1 cellular context compared by ENCODE assay signal in the genomic region with DNA sequence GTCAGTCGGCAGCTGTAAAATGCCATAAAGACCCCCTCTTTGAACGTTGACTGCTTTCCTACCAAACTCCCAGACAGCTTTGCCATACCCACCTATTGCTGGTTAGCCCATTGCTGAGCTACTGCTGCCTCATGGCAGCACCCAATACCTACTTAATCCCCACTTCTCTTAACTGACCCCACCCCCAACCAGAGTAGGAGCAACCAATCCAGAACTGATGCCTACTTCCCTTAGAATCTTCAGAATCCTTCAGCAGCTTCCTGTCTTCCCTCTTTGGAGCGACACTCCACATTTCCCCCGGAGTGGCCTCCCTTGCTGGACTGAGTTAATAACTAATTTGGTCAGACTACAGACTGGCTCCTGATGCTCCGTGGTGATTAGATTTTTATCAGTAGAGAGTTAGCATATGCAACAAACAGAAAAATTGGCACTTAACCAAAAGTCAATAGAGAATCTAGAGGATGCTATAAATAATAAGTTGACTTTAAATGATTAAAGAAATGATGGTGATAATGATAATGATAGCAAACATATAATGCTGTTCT.
TF ChIP-seq lines count a peak whose summit lies in the region.

No MANE protein-coding gene starts in this region.

TF ChIP-seq in A549, 52 proteins besides CTCF, POLR2A, EP300 and RAD21:
- TF ChIP-seq, protein P1, sequence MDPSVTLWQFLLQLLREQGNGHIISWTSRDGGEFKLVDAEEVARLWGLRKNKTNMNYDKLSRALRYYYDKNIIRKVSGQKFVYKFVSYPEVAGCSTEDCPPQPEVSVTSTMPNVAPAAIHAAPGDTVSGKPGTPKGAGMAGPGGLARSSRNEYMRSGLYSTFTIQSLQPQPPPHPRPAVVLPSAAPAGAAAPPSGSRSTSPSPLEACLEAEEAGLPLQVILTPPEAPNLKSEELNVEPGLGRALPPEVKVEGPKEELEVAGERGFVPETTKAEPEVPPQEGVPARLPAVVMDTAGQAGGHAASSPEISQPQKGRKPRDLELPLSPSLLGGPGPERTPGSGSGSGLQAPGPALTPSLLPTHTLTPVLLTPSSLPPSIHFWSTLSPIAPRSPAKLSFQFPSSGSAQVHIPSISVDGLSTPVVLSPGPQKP (IDR thresholded peaks at IDR 0.05; ENCODE audit: low read depth, low read length), result no peak
- TF ChIP-seq CEBPB (IDR thresholded peaks at IDR 0.05), result no peak
- TF ChIP-seq ZC3H11A (IDR thresholded peaks at IDR 0.05), result no peak
- TF ChIP-seq, protein P2, sequence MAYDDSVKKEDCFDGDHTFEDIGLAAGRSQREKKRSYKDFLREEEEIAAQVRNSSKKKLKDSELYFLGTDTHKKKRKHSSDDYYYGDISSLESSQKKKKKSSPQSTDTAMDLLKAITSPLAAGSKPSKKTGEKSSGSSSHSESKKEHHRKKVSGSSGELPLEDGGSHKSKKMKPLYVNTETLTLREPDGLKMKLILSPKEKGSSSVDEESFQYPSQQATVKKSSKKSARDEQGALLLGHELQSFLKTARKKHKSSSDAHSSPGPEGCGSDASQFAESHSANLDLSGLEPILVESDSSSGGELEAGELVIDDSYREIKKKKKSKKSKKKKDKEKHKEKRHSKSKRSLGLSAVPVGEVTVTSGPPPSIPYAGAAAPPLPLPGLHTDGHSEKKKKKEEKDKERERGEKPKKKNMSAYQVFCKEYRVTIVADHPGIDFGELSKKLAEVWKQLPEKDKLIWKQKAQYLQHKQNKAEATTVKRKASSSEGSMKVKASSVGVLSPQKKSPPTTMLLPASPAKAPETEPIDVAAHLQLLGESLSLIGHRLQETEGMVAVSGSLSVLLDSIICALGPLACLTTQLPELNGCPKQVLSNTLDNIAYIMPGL (CRISPR knock-in tag; IDR thresholded peaks at IDR 0.05; ENCODE audit: borderline replicate concordance), result no peak
- TF ChIP-seq ESRRA (IDR thresholded peaks at IDR 0.05; ENCODE audit: borderline replicate concordance, low read length), result no peak
- no peak for TF ChIP-seq PHF8 (IDR thresholded peaks at IDR 0.05; ENCODE audit: borderline replicate concordance, low read depth)
- no peak for TF ChIP-seq CBX2 (IDR thresholded peaks at IDR 0.05; ENCODE audit: borderline replicate concordance, low read depth)
- no peak for TF ChIP-seq KDM1A (IDR thresholded peaks at IDR 0.05; ENCODE audit: low read depth)
- TF ChIP-seq ZNF302 (CRISPR knock-in tag; IDR thresholded peaks at IDR 0.05), result no peak
- no peak for TF ChIP-seq MAFK (IDR thresholded peaks at IDR 0.05; ENCODE audit: partially characterized antibody)
- TF ChIP-seq JUNB (IDR thresholded peaks at IDR 0.05), result no peak
- TF ChIP-seq, protein P3, sequence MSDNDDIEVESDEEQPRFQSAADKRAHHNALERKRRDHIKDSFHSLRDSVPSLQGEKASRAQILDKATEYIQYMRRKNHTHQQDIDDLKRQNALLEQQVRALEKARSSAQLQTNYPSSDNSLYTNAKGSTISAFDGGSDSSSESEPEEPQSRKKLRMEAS (IDR thresholded peaks at IDR 0.05), result no peak
- TF ChIP-seq RARB (CRISPR knock-in tag; IDR thresholded peaks at IDR 0.05), result no peak
- no peak for TF ChIP-seq TP53 (CRISPR knock-in tag; IDR thresholded peaks at IDR 0.05)
- no peak for TF ChIP-seq JUN (IDR thresholded peaks at IDR 0.05)
- TF ChIP-seq GATA3 (IDR thresholded peaks at IDR 0.05; ENCODE audit: borderline replicate concordance), result no peak
- no peak for TF ChIP-seq FOSL2 (IDR thresholded peaks at IDR 0.05)
- no peak for TF ChIP-seq FOSL2 (CRISPR knock-in tag; IDR thresholded peaks at IDR 0.05)
- TF ChIP-seq NPAS2 (CRISPR knock-in tag; IDR thresholded peaks at IDR 0.05; ENCODE audit: borderline replicate concordance), result no peak
